ENCODE assay signal across 1 cellular context in genomic region chr17:67855504-67856324, GRCh38.
TF ChIP-seq lines count a peak whose summit lies in the region.

No MANE protein-coding gene starts in this region.

TF ChIP-seq in K562, 482 proteins besides CTCF, POLR2A, EP300 and RAD21 (continued from another document):
- TF ChIP-seq ZBTB11 (CRISPR knock-in tag; IDR thresholded peaks at IDR 0.05) (peak in 1 of 3 experiments; percentile 56; a peak in 2 of 6 replicates), SMAD3 (CRISPR knock-in tag; conservative IDR thresholded peaks at IDR 0.05) (0 out of 2 replicates have a peak, but pooled peaks have one; percentile 41), MNT (conservative IDR thresholded peaks at IDR 0.05) (peak in 1 of 2 experiments; percentile 75; a peak in 2 of 4 replicates), CTBP1 (IDR thresholded peaks at IDR 0.05; ENCODE audit: borderline replicate concordance) (peak; percentile 48; the same call in 1 of the 2 replicates), DMBX1 (CRISPR knock-in tag; IDR thresholded peaks at IDR 0.05; ENCODE audit: borderline replicate concordance) (0 out of 2 replicates have a peak, but pooled peaks have one; percentile 31), TAL1 (IDR thresholded peaks at IDR 0.05) (peak; percentile 94), MTA1 (IDR thresholded peaks at IDR 0.05; ENCODE audit: borderline replicate concordance) (peak; percentile 89), MED1 (CRISPR knock-in tag; IDR thresholded peaks at IDR 0.05; ENCODE audit: borderline replicate concordance) (no peak), NCOA1 (IDR thresholded peaks at IDR 0.05; ENCODE audit: low read depth) (peak; percentile 85), SAFB (IDR thresholded peaks at IDR 0.05; ENCODE audit: borderline replicate concordance, low read depth, low read length) (no peak), ASH1L (IDR thresholded peaks at IDR 0.05; ENCODE audit: borderline replicate concordance, low read depth, partially characterized antibody) (peak; percentile 34), ZNF274 (IDR thresholded peaks at IDR 0.05; ENCODE audit: borderline replicate concordance, low read depth, low read length) (no peak), NFIC (IDR thresholded peaks at IDR 0.05) (peak; percentile 88), NCOA2 (IDR thresholded peaks at IDR 0.05; ENCODE audit: partially characterized antibody in 2 of 2) (peak in 1 of 2 experiments; percentile 52), MEIS2 (IDR thresholded peaks at IDR 0.05; ENCODE audit: partially characterized antibody) (peak; percentile 51), NCOR1 (IDR thresholded peaks at IDR 0.05) (peak; percentile 96), ZNF239 (CRISPR knock-in tag; IDR thresholded peaks at IDR 0.05) (no peak), HDAC2 (IDR thresholded peaks at IDR 0.05) (peak; percentile 100), ZNF639 (CRISPR knock-in tag; conservative IDR thresholded peaks at IDR 0.05 in 1 of 2, IDR thresholded peaks at IDR 0.05 in 1 of 2) (peak in 1 of 2 experiments; percentile 75; a peak in 2 of 4 replicates), HDGF (IDR thresholded peaks at IDR 0.05) (no peak), PYGO2 (tag; IDR thresholded peaks at IDR 0.05) (0 out of 2 replicates have a peak, but pooled peaks have one; percentile 46), EHMT2 (IDR thresholded peaks at IDR 0.05) (no peak), ZNF134 (CRISPR knock-in tag; conservative IDR thresholded peaks at IDR 0.05) (no peak), ZEB2 (IDR thresholded peaks at IDR 0.05) (0 out of 2 replicates have a peak, but pooled peaks have one; percentile 22), SMARCE1 (IDR thresholded peaks at IDR 0.05) (peak; percentile 97), ZBTB40 (IDR thresholded peaks at IDR 0.05) (peak; percentile 54), ZBTB40 (CRISPR knock-in tag; IDR thresholded peaks at IDR 0.05) (no peak)
- TF ChIP-seq, protein P1, sequence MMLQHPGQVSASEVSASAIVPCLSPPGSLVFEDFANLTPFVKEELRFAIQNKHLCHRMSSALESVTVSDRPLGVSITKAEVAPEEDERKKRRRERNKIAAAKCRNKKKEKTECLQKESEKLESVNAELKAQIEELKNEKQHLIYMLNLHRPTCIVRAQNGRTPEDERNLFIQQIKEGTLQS (IDR thresholded peaks at IDR 0.05): peak; percentile 27; the same call in 1 of the 2 replicates
- TF ChIP-seq, protein P1 (CRISPR knock-in tag; conservative IDR thresholded peaks at IDR 0.05): no peak
- TF ChIP-seq, protein P2, sequence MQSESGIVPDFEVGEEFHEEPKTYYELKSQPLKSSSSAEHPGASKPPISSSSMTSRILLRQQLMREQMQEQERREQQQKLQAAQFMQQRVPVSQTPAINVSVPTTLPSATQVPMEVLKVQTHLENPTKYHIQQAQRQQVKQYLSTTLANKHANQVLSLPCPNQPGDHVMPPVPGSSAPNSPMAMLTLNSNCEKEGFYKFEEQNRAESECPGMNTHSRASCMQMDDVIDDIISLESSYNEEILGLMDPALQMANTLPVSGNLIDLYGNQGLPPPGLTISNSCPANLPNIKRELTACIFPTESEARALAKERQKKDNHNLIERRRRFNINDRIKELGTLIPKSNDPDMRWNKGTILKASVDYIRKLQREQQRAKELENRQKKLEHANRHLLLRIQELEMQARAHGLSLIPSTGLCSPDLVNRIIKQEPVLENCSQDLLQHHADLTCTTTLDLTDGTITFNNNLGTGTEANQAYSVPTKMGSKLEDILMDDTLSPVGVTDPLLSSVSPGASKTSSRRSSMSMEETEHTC (IDR thresholded peaks at IDR 0.05): peak; percentile 30; the same call in 1 of the 2 replicates
- TF ChIP-seq, protein P3, sequence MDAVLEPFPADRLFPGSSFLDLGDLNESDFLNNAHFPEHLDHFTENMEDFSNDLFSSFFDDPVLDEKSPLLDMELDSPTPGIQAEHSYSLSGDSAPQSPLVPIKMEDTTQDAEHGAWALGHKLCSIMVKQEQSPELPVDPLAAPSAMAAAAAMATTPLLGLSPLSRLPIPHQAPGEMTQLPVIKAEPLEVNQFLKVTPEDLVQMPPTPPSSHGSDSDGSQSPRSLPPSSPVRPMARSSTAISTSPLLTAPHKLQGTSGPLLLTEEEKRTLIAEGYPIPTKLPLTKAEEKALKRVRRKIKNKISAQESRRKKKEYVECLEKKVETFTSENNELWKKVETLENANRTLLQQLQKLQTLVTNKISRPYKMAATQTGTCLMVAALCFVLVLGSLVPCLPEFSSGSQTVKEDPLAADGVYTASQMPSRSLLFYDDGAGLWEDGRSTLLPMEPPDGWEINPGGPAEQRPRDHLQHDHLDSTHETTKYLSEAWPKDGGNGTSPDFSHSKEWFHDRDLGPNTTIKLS (IDR thresholded peaks at IDR 0.05; ENCODE audit: borderline replicate concordance, low read depth): no peak
